16 cellular contexts compared by ENCODE assay signal in the genomic region with DNA sequence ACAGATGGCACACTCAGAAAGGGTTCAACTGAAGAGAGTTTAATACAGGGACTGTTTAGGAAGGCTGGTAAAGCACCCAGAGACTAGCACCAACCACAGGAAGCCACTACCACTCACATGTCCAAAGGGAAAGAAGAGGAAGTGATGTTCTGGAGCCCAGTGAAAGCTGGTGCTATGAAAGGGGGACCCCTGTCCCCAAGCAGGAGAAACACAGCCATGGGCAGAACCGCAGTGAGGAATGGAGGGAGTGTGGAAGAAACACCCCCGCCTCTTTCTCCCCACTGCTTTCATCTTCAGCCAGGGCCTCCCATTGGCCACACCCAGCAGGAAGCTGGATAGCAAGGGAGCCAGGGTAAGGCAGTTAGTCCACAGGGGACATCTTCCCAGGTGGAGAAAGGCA. TPM values are rescaled to one million over a fixed set of nuclear protein-coding genes. Genes with fewer than 3 reads are reported as not detected.
DNase-seq lines count a peak whose midpoint lies in the region; ATAC-seq and TF ChIP-seq lines count a peak whose summit lies in the region.
"Had no signal": no experiment of that assay in that cellular context is flagged by ENCODE, and none has a peak within 500 bp of the region (broad histone marks: within the 10 kb centered on the region; RNA-seq: fewer than 3 reads in every experiment).

No MANE protein-coding gene starts in this region.

- H3K36me3 Mint-ChIP-seq in natural killer cell treated with Interleukin-12 subunit alpha and Interleukin-12 subunit beta and Interleukin-15 and Interleukin-18, amount 100 ng/mL, for 72 hours, result no peaks in the 10 kb centered on the region
- H3K36me3 Mint-ChIP-seq in natural killer cell (no peaks in the 10 kb centered on the region), neural progenitor cell (no peaks in the 10 kb centered on the region)
- H3K36me3 Mint-ChIP-seq in central memory CD8-positive, alpha-beta T cell (ENCODE audit: insufficient read depth), result peaks cover 16% of the 10 kb centered on the region

- H4K20me1 ChIP-seq in neural progenitor cell (ENCODE audit: low read depth), result no peaks in the 10 kb centered on the region

- no peaks in the 10 kb centered on the region for H3K9me3 Mint-ChIP-seq in natural killer cell treated with Interleukin-12 subunit alpha and Interleukin-12 subunit beta and Interleukin-15 and Interleukin-18, amount 100 ng/mL, for 72 hours
- H3K9me3 Mint-ChIP-seq in natural killer cell (no peaks in the 10 kb centered on the region), neural progenitor cell (no peaks in the 10 kb centered on the region)
- H3K9me3 Mint-ChIP-seq in central memory CD8-positive, alpha-beta T cell, result no peaks in the 10 kb centered on the region
- H3K9me3 Mint-ChIP-seq: activated T-helper 2 cell treated with anti-CD3 and anti-CD28 coated beads, Interferon-gamma antibody, Interleukin-2, Interleukin-4, amounts not matched to agents 10 μg/mL and 5 μg/mL and 100 μg/mL, durations not matched to agents 14 hours and 24 hours and 36 hours had no signal

- no peak overlapping the region for H3K4me3 Mint-ChIP-seq in natural killer cell treated with Interleukin-12 subunit alpha and Interleukin-12 subunit beta and Interleukin-15 and Interleukin-18, amount 100 ng/mL, for 72 hours
- H3K4me3 Mint-ChIP-seq in natural killer cell, result no peak overlapping the region
- H3K4me3 Mint-ChIP-seq in central memory CD8-positive, alpha-beta T cell, result no peak overlapping the region
- H3K4me3 Mint-ChIP-seq in neural progenitor cell, result no peak overlapping the region

- H3K79me2 ChIP-seq in neural progenitor cell (ENCODE audit: low read depth), result no peaks in the 10 kb centered on the region

- H3K4me1 Mint-ChIP-seq in natural killer cell treated with Interleukin-12 subunit alpha and Interleukin-12 subunit beta and Interleukin-15 and Interleukin-18, amount 100 ng/mL, for 72 hours (ENCODE audit: low read depth in 2 of 2), result peaks cover 35 to 45% of the 10 kb centered on the region in 2 donors
- peaks cover 30 to 51% of the 10 kb centered on the region in 2 donors for H3K4me1 Mint-ChIP-seq in natural killer cell
- H3K4me1 Mint-ChIP-seq in central memory CD8-positive, alpha-beta T cell, result peaks cover 33% of the 10 kb centered on the region
- peaks cover 4% of the 10 kb centered on the region for H3K4me1 Mint-ChIP-seq in neural progenitor cell

- TF ChIP-seq CTCF in natural killer cell (IDR thresholded peaks at IDR 0.05) (no peak), neural progenitor cell (IDR thresholded peaks at IDR 0.05) (no peak)

- intact Hi-C loops in natural killer cell (cut with micrococcal nuclease), result no loop called here

- no peaks in the 10 kb centered on the region for H3F3A ChIP-seq in neural progenitor cell (ENCODE audit: low read depth)

- H3K27ac Mint-ChIP-seq in natural killer cell treated with Interleukin-12 subunit alpha and Interleukin-12 subunit beta and Interleukin-15 and Interleukin-18, amount 100 ng/mL, for 72 hours, result peak overlapping the region; percentile 38 to 58
- H3K27ac Mint-ChIP-seq in natural killer cell (no peak overlapping the region), neural progenitor cell (no peak overlapping the region)
- peak overlapping the region; percentile 57 for H3K27ac Mint-ChIP-seq in central memory CD8-positive, alpha-beta T cell (ENCODE audit: low read depth)
- H3K27ac Mint-ChIP-seq: activated T-helper 2 cell treated with anti-CD3 and anti-CD28 coated beads, Interferon-gamma antibody, Interleukin-2, Interleukin-4, amounts not matched to agents 10 μg/mL and 5 μg/mL and 100 μg/mL, durations not matched to agents 14 hours and 24 hours and 36 hours had no signal

- H2AFZ ChIP-seq in neural progenitor cell (replicated peaks), result no peak overlapping the region
- H2AFZ ChIP-seq: PC-9 had no signal

- no peak overlapping the region for H3K9ac ChIP-seq in neural progenitor cell

- H3K27ac ChIP-seq in neural progenitor cell, result no peak overlapping the region
- H3K27ac ChIP-seq: ovary, PC-9 had no signal

- H3K36me3 ChIP-seq in neural progenitor cell, result no peaks in the 10 kb centered on the region
- H3K36me3 ChIP-seq: ovary had no signal

- no peak for DNase-seq in natural killer cell treated with Interleukin-12 subunit alpha and Interleukin-12 subunit beta and Interleukin-15 and Interleukin-18, amount 100 ng/mL, for 72 hours (ENCODE audit: low spot score)
- no peak for DNase-seq in natural killer cell
- DNase-seq in NOMO-1 (lab: John Stamatoyannopoulos, UW; ENCODE audit: unreplicated experiment in 2 of 2), result peak; percentile 47 to 69
- no peak for DNase-seq in central memory CD8-positive, alpha-beta T cell (ENCODE audit: low spot score in 2 of 2)
- no peak for DNase-seq in kidney glomerular epithelial cell (lab: John Stamatoyannopoulos, UW)
- no peak for DNase-seq in neural progenitor cell (ENCODE audit: low spot score)
- no peak for DNase-seq in T1000 (lab: John Stamatoyannopoulos, UW)
- DNase-seq in hypothalamus (lab: John Stamatoyannopoulos, UW), result no peak
- DNase-seq: activated CD4-positive, alpha-beta T cell treated with anti-CD3 and anti-CD28 coated beads, Interleukin-2, amount 50 U/mL, for 48 hours; effector CD8-positive, alpha-beta T cell; NCI-H1105; PC-9 had no signal

- H3K9me3 ChIP-seq in neural progenitor cell (ENCODE audit: low read depth), result no peaks in the 10 kb centered on the region
- H3K9me3 ChIP-seq: ovary had no signal

- no peak for ATAC-seq in natural killer cell treated with Interleukin-12 subunit alpha and Interleukin-12 subunit beta and Interleukin-15 and Interleukin-18, amount 100 ng/mL, for 72 hours
- ATAC-seq in natural killer cell, result no peak
- no peak for ATAC-seq in central memory CD8-positive, alpha-beta T cell (replicated peaks; ENCODE audit: extremely low read depth, poor library complexity, severe bottlenecking)

- H3K4me1 ChIP-seq in neural progenitor cell, result no peaks in the 10 kb centered on the region

- no peak overlapping the region for H3K4me2 ChIP-seq in neural progenitor cell
- H3K4me2 ChIP-seq: PC-9 had no signal

- H3K4me3 ChIP-seq in neural progenitor cell, result no peak overlapping the region
- H3K4me3 ChIP-seq: ovary, PC-9 had no signal

- no peaks in the 10 kb centered on the region for H3K27me3 Mint-ChIP-seq in natural killer cell treated with Interleukin-12 subunit alpha and Interleukin-12 subunit beta and Interleukin-15 and Interleukin-18, amount 100 ng/mL, for 72 hours
- no peaks in the 10 kb centered on the region for H3K27me3 Mint-ChIP-seq in natural killer cell (ENCODE audit: low read depth in 2 of 2)
- H3K27me3 Mint-ChIP-seq in central memory CD8-positive, alpha-beta T cell, result no peaks in the 10 kb centered on the region
- peaks cover 10% of the 10 kb centered on the region for H3K27me3 Mint-ChIP-seq in neural progenitor cell (ENCODE audit: insufficient read depth, low read depth)

- peaks cover 34% of the 10 kb centered on the region for H3K27me3 ChIP-seq in neural progenitor cell
- H3K27me3 ChIP-seq: ovary had no signal

RNA-seq across cellular contexts. Expression of a gene that starts 3.2 kb away (rescaled TPM):
- total RNA-seq in natural killer cell treated with Interleukin-12 subunit alpha and Interleukin-12 subunit beta and Interleukin-15 and Interleukin-18, amount 100 ng/mL, for 72 hours, result 10 to 100 TPM; 18.8 to 19.7 TPM
- 100 to 1,000 TPM; 134 to 193 (median 178) TPM for total RNA-seq in natural killer cell
- total RNA-seq in neural progenitor cell (ENCODE audit: low replicate concordance), result 0.46 TPM in 1 of 2 replicates, not detected in the other

RNA-seq across cellular contexts. Expression of a gene that starts 57.0 kb away (rescaled TPM):
- total RNA-seq in natural killer cell treated with Interleukin-12 subunit alpha and Interleukin-12 subunit beta and Interleukin-15 and Interleukin-18, amount 100 ng/mL, for 72 hours, result not detected
- total RNA-seq in natural killer cell, result under 1 TPM; 0.14 to 0.52 (median 0.40) TPM
- total RNA-seq in neural progenitor cell (ENCODE audit: low replicate concordance), result 0.39 and 1.5 TPM in 2 replicates
- total RNA-seq: Daoy, fibroblast of villous mesenchyme, PC-9 had no signal

Comparison
In these comparisons a context has a peak if more than half of its experiments do, and no peak if none do; other contexts are left out.
1. H3K27ac Mint-ChIP-seq: peak in natural killer cell treated with Interleukin-12 subunit alpha and Interleukin-12 subunit beta and Interleukin-15 and Interleukin-18, amount 100 ng/mL, for 72 hours (2 of 2) and central memory CD8-positive, alpha-beta T cell (single experiment); none in natural killer cell (0 of 2) and neural progenitor cell (single experiment).
2. DNase-seq: peak in NOMO-1 (2 of 2); none in natural killer cell treated with Interleukin-12 subunit alpha and Interleukin-12 subunit beta and Interleukin-15 and Interleukin-18, amount 100 ng/mL, for 72 hours (single experiment), natural killer cell (single experiment), central memory CD8-positive, alpha-beta T cell (0 of 2), kidney glomerular epithelial cell (single experiment), neural progenitor cell (single experiment), T1000 (single experiment) and hypothalamus (0 of 51).
3. RNA of a gene that starts 3.2 kb away (total RNA-seq): 134 to 193 TPM in natural killer cell and 18.8 to 19.7 TPM in natural killer cell treated with Interleukin-12 subunit alpha and Interleukin-12 subunit beta and Interleukin-15 and Interleukin-18, amount 100 ng/mL, for 72 hours; 0.46 TPM in neural progenitor cell; every median in the first group is over 10 times any median in the second.